1 cellular context compared by ENCODE assay signal in genomic region chr11:3849297-3849874, GRCh38.
TF ChIP-seq lines count a peak whose summit lies in the region.

No MANE protein-coding gene starts in this region.

TF ChIP-seq in HCT116, 20 proteins besides CTCF, POLR2A, EP300 and RAD21:
- TF ChIP-seq ZNF274 (IDR thresholded peaks at IDR 0.05; ENCODE audit: low read depth, low read length) (no peak), ELF1 (IDR thresholded peaks at IDR 0.05; ENCODE audit: borderline replicate concordance, low read depth) (no peak), JUND (IDR thresholded peaks at IDR 0.05) (no peak), SP1 (IDR thresholded peaks at IDR 0.05; ENCODE audit: low read depth) (no peak), POLR2AphosphoS5 (IDR thresholded peaks at IDR 0.05; ENCODE audit: low read depth, low read length) (no peak), EGR1 (IDR thresholded peaks at IDR 0.05; ENCODE audit: low read depth) (no peak), SIN3A (IDR thresholded peaks at IDR 0.05; ENCODE audit: low read depth) (no peak), CBX3 (IDR thresholded peaks at IDR 0.05; ENCODE audit: low read depth) (no peak), EZH2phosphoT487 (IDR thresholded peaks at IDR 0.05; ENCODE audit: borderline replicate concordance) (no peak), YY1 (IDR thresholded peaks at IDR 0.05; ENCODE audit: extremely low read depth, insufficient replicate concordance, low read depth, low read length) (no peak)
- TF ChIP-seq, protein P1, sequence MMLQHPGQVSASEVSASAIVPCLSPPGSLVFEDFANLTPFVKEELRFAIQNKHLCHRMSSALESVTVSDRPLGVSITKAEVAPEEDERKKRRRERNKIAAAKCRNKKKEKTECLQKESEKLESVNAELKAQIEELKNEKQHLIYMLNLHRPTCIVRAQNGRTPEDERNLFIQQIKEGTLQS (IDR thresholded peaks at IDR 0.05): no peak
